ENCODE assay signal across 10 cellular contexts in the genomic region with DNA sequence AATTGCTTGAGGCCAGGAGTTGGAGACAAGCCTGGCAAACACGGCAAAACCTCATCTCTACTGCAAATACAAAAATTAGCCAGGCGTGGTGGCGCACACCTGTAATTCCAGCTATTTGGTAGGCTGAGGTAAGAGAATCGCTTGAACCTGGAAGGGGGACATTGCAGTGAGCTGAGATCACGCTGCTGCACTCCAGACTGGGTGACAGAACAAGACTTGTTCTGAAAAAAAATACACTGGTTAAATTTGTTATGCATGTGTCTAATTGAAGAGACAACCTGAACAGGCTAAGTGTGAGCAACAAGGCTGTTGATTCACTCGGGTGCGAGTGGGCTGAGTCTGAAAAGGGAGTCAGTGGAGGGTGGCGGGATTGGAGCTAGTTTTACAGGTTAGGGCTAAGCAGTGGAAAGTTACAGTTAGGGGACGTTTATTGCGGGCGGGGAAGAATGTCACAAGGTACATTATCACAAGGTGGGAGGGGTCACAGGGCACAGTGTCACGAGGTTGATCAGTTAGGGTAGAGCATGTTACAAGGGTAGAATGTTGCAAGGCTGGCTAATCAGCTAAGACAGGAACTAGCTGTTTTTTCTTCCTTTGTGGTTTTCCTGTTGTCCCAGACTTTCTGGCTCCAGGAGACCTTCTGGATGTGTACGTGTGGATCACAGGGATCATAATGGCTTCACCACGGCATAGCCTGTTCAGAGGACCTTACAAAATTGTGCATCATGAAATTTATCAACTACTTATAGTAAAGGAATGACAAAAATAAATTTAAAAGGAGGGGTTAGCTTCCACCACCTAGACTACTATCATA.
DNase-seq lines count a peak whose midpoint lies in the region; ATAC-seq and TF ChIP-seq lines count a peak whose summit lies in the region.
"Had no signal": no experiment of that assay in that cellular context is flagged by ENCODE, and none has a peak within 500 bp of the region (broad histone marks: within the 10 kb centered on the region; RNA-seq: fewer than 3 reads in every experiment).

No MANE protein-coding gene starts in this region.

- H3K9me3 Mint-ChIP-seq in endodermal cell (peaks cover 15% of the 10 kb centered on the region), neural crest cell (peaks cover 6% of the 10 kb centered on the region)

- ATAC-seq in GM21526 (IDR thresholded peaks at IDR 0.05; ENCODE audit: low FRiP score, unreplicated experiment) (no peak), HG03045 (IDR thresholded peaks at IDR 0.05; ENCODE audit: unreplicated experiment) (no peak)

- H3K36me3 Mint-ChIP-seq in endodermal cell (ENCODE audit: low read depth) = no peaks in the 10 kb centered on the region
- H3K36me3 Mint-ChIP-seq in neural crest cell (ENCODE audit: low read depth) = no peaks in the 10 kb centered on the region

- H3K4me3 ChIP-seq in endodermal cell (ENCODE audit: low read length) = no peak overlapping the region

- H3K9ac ChIP-seq in endodermal cell (ENCODE audit: extremely low read depth, low read length, poor library complexity, severe bottlenecking) = no peak overlapping the region

- no peaks in the 10 kb centered on the region for H3K4me1 ChIP-seq in endodermal cell (ENCODE audit: control insufficient read depth, insufficient read depth, low read length)

- H3K9me3 ChIP-seq in endodermal cell (ENCODE audit: control insufficient read depth, low read length) = peaks cover 17% of the 10 kb centered on the region

- 88 to 92% methylated on average over 12 to 14 of the region's 14 CpGs for WGBS in endodermal cell (ENCODE audit: insufficient coverage in 1 of 2, insufficient read length in 1 of 2), 2 experiments

- H3K36me3 ChIP-seq in endodermal cell (ENCODE audit: control insufficient read depth, insufficient read depth, low read length) = no peaks in the 10 kb centered on the region

- H3K27ac Mint-ChIP-seq in endodermal cell (no peak overlapping the region), neural crest cell (ENCODE audit: unreplicated experiment) (peak overlapping the region; percentile 46)

- no peak overlapping the region for H3K27ac ChIP-seq in endodermal cell (ENCODE audit: low read depth, low read length)
- H3K27ac ChIP-seq: RWPE1 had no signal

- H3K4me1 Mint-ChIP-seq in endodermal cell (peaks cover 2% of the 10 kb centered on the region), neural crest cell (no peaks in the 10 kb centered on the region)

- DNase-seq in ELF-1 (ENCODE audit: low read depth, low spot score) (peak; percentile 44), NCI-H2171 treated with DMSO at 0.1 percent for 48 hours (lab: John Stamatoyannopoulos, UW) (peak; percentile 84), endodermal cell (peak; percentile 49), neural crest cell (ENCODE audit: low read depth, low spot score) (no peak), NCI-H2107 (lab: John Stamatoyannopoulos, UW) (no peak)
- DNase-seq in effector CD8-positive, alpha-beta T cell (lab: John Stamatoyannopoulos, UW) = no peak
- DNase-seq: activated CD4-positive, alpha-beta T cell treated with anti-CD3 and anti-CD28 coated beads, Interleukin-2, amount 50 U/mL, for 1 hour had no signal

- no peaks in the 10 kb centered on the region for H3K27me3 ChIP-seq in endodermal cell (ENCODE audit: control insufficient read depth, insufficient read depth, low read length, poor library complexity, severe bottlenecking)

- no peak overlapping the region for H3K4me3 Mint-ChIP-seq in endodermal cell
- no peak overlapping the region for H3K4me3 Mint-ChIP-seq in neural crest cell

- H3K27me3 Mint-ChIP-seq in endodermal cell (ENCODE audit: insufficient read depth) = no peaks in the 10 kb centered on the region
- H3K27me3 Mint-ChIP-seq in neural crest cell (ENCODE audit: low read depth) = no peaks in the 10 kb centered on the region

- TF ChIP-seq CTCF in endodermal cell (conservative IDR thresholded peaks at IDR 0.05) (no peak), neural crest cell (conservative IDR thresholded peaks at IDR 0.05) (no peak)

Comparison
In these comparisons a context has a peak if more than half of its experiments do, and no peak if none do; other contexts are left out.
1. DNase-seq: peak in ELF-1 (single experiment), NCI-H2171 treated with DMSO at 0.1 percent for 48 hours (single experiment) and endodermal cell (single experiment); none in neural crest cell (single experiment), effector CD8-positive, alpha-beta T cell (single experiment) and NCI-H2107 (single experiment).